Comparison of ENCODE assay signal across 1 cellular context in genomic region chr15:43184407-43185160, GRCh38.
TF ChIP-seq lines count a peak whose summit lies in the region.

No MANE protein-coding gene starts in this region.

TF ChIP-seq in endothelial cell of umbilical vein, 7 proteins besides CTCF, POLR2A, EP300 and RAD21 (continued from another document):
- no peak for TF ChIP-seq EZH2 (IDR thresholded peaks at IDR 0.05; ENCODE audit: borderline replicate concordance, low read depth, low read length, severe bottlenecking)
- no peak for TF ChIP-seq JUN (IDR thresholded peaks at IDR 0.05; ENCODE audit: borderline replicate concordance, insufficient read depth, insufficient read length, low read depth)
- no peak for TF ChIP-seq MAX (IDR thresholded peaks at IDR 0.05; ENCODE audit: insufficient read depth, insufficient read length)
